Comparison of ENCODE assay signal across 9 cellular contexts in the genomic region with DNA sequence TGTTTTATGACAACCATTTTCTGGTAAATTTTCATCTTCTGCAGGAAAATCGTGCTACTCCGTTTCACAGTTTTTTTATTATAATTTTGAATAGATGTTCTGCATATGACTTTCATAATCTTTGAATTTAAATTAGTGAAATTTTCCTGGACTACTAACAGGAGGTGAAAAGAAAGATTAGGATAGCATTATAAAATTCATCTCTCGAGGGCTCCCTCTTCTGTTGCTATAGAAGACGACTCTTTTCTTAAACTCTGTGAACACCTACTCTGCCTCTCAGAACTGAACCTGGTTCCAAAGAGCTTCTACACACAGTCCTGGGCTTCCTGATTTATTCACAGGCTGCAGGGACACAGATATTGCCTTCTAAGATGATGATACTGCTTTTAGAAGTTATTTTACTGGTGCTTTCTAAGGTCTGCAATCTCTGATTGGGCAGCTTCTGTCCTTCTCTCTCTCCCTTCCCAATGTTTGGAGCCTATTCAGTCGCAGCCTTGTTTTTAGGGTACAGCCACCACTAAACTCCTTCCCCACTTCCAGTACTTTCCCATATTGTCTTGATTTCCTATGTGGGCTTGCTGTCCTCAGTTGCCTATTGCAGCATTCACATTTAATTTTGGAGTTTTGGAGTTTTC. TPM values are rescaled to one million over a fixed set of nuclear protein-coding genes. Genes with fewer than 3 reads are reported as not detected.
DNase-seq lines count a peak whose midpoint lies in the region; ATAC-seq and TF ChIP-seq lines count a peak whose summit lies in the region.
"Had no signal": no experiment of that assay in that cellular context is flagged by ENCODE, and none has a peak within 500 bp of the region (broad histone marks: within the 10 kb centered on the region; RNA-seq: fewer than 3 reads in every experiment).

No MANE protein-coding gene starts in this region.

- POLR2A ChIA-PET in HCT116 (lab: Charles Lee), result interaction anchor here (0.7 kb wide), 1 partner anchor 9 kb away, joined by 3 read pairs; no protein-coding TSS in a partner anchor

- RAD21 ChIA-PET in HCT116 (lab: Charles Lee; ENCODE audit: low non-redundant PET in 1 of 2, low total read pairs in 2 of 2, uncharacterized antibody in 2 of 2, unreplicated experiment in 2 of 2), result no interaction called here

- BruUV-seq in HCT116 (replicated peaks; lab: Mats Ljungman, UMichigan), result no TSS peak

- CTCF ChIA-PET in HCT116 (lab: Charles Lee), result interaction anchor here (1.0 to 1.3 kb wide), 3 partner anchors 8 to 347 kb away, joined by 3 to 5 read pairs (median 4); no protein-coding TSS in a partner anchor

- H3K4me3 ChIP-seq in HCT116 (replicated peaks in 1 of 2; ENCODE audit: low read depth in 1 of 2, low read length in 2 of 2) (no peak overlapping the region), esophagus squamous epithelium (no peak overlapping the region), testis (no peak overlapping the region)

- H3K4me1 ChIP-seq in HCT116 (ENCODE audit: control insufficient read depth in 1 of 2, insufficient read depth in 2 of 2, low read length in 2 of 2), result 0 out of 4 replicates have a peak, but pooled peaks cover 0 to 2% of the 10 kb centered on the region in 2 experiments
- H3K4me1 ChIP-seq in esophagus squamous epithelium, result peaks cover 0 to 3% (median 0%) of the 10 kb centered on the region in 3 donors
- no peaks in the 10 kb centered on the region for H3K4me1 ChIP-seq in testis

- no peak overlapping the region for H3K9ac ChIP-seq in HCT116 (ENCODE audit: low read length)

- 56 to 60% methylated on average over 5 of the region's 5 CpGs for WGBS in esophagus squamous epithelium, 2 donors
- WGBS in testis, 2 donors, result 59 to 65% methylated on average over 5 of the region's 5 CpGs

- no peak for TF ChIP-seq POLR2A in HCT116 (IDR thresholded peaks at IDR 0.05; ENCODE audit: borderline replicate concordance, extremely low read depth, insufficient read depth, insufficient read length)
- no peak for TF ChIP-seq POLR2A in esophagus squamous epithelium (IDR thresholded peaks at IDR 0.05)
- no peak for TF ChIP-seq POLR2A in testis (IDR thresholded peaks at IDR 0.05)

- DNase-seq in AML-193 (lab: John Stamatoyannopoulos, UW), result peak; percentile 23 to 25
- DNase-seq in HCT116 (ENCODE audit: low read depth, low spot score), result no peak
- peak; percentile 15 for DNase-seq in left kidney (ENCODE audit: low read depth, low spot score)
- DNase-seq in esophagus squamous epithelium (lab: John Stamatoyannopoulos, UW), result no peak
- no peak for DNase-seq in testis
- DNase-seq: activated T-cell treated with anti-CD3 and anti-CD28 coated beads, Interleukin-2, amount 50 U/mL, for 24 hours had no signal

- TF ChIP-seq RAD21 in HCT116 (IDR thresholded peaks at IDR 0.05; ENCODE audit: low read depth), result peak; percentile 35; the same call in 1 of the 2 replicates

- intact Hi-C loops in HCT116 (cut with micrococcal nuclease), result no loop called here
- intact Hi-C loops in esophagus squamous epithelium (cut with DNase I), result no loop called here
- intact Hi-C loops in testis (cut with DNase I; ENCODE audit: low total_unique reads), result no loop called here

- H3K9me3 ChIP-seq in HCT116 (ENCODE audit: control insufficient read depth in 1 of 2, insufficient read depth in 1 of 2, low read depth in 1 of 2, low read length in 2 of 2), result no peaks in the 10 kb centered on the region
- H3K9me3 ChIP-seq in esophagus squamous epithelium, result no peaks in the 10 kb centered on the region
- no peaks in the 10 kb centered on the region for H3K9me3 ChIP-seq in testis

- H3K9me2 ChIP-seq in HCT116 (ENCODE audit: insufficient read depth), result no peaks in the 10 kb centered on the region

- no peaks in the 10 kb centered on the region for H3K79me2 ChIP-seq in HCT116 (ENCODE audit: insufficient read depth, low read length)

- no peak overlapping the region for H3K27ac ChIP-seq in HCT116 (ENCODE audit: low read depth, low read length)
- no peak overlapping the region for H3K27ac ChIP-seq in VCaP
- no peak overlapping the region for H3K27ac ChIP-seq in esophagus squamous epithelium
- no peak overlapping the region for H3K27ac ChIP-seq in testis

- no peaks in the 10 kb centered on the region for H3K36me3 ChIP-seq in HCT116 (ENCODE audit: control insufficient read depth in 1 of 2, insufficient read depth in 2 of 2, low read length in 2 of 2)
- H3K36me3 ChIP-seq in esophagus squamous epithelium, result no peaks in the 10 kb centered on the region
- H3K36me3 ChIP-seq in testis (ENCODE audit: low read depth, missing control alignments), result no peaks in the 10 kb centered on the region

- H3K4me2 ChIP-seq in HCT116 (ENCODE audit: low read length), result no peak overlapping the region

- TF ChIP-seq CTCF in HCT116 (IDR thresholded peaks at IDR 0.05 in 2 of 3, conservative IDR thresholded peaks at IDR 0.05 in 1 of 3; ENCODE audit: borderline replicate concordance in 1 of 3, insufficient read depth in 1 of 3, low read depth in 2 of 3, low read length in 2 of 3), result peak in 2 of 3 experiments; percentile 24 to 43; a peak in 3 of 6 replicates
- TF ChIP-seq CTCF in VCaP (conservative IDR thresholded peaks at IDR 0.05), result peak; percentile 71
- TF ChIP-seq CTCF in esophagus squamous epithelium (IDR thresholded peaks at IDR 0.05), result peak in 1 of 6 experiments; percentile 19
- TF ChIP-seq CTCF in testis (IDR thresholded peaks at IDR 0.05), result peak in 1 of 3 experiments; percentile 15

- peak overlapping the region; percentile 22 for H2AFZ ChIP-seq in HCT116 (ENCODE audit: low read depth, low read length, poor library complexity, severe bottlenecking)

- H3K27me3 ChIP-seq in HCT116 (ENCODE audit: insufficient read depth, low read length) (no peaks in the 10 kb centered on the region), esophagus squamous epithelium (no peaks in the 10 kb centered on the region), testis (no peaks in the 10 kb centered on the region)

- H4K20me1 ChIP-seq in HCT116 (ENCODE audit: insufficient read depth), result no peaks in the 10 kb centered on the region

- ATAC-seq in HCT116 (peak; percentile 86), GM21390 (IDR thresholded peaks at IDR 0.05; ENCODE audit: unreplicated experiment) (no peak), GM19351 (IDR thresholded peaks at IDR 0.05; ENCODE audit: unreplicated experiment) (no peak)

TF ChIP-seq in HCT116, 20 proteins besides CTCF, POLR2A, EP300 and RAD21:
- TF ChIP-seq SIN3A (IDR thresholded peaks at IDR 0.05; ENCODE audit: low read depth) (no peak), EGR1 (IDR thresholded peaks at IDR 0.05; ENCODE audit: low read depth) (no peak)
TF ChIP-seq in HCT116: peak in this region for 0.

RNA-seq across cellular contexts. Expression of gene SAP30, which starts 10.1 kb away (rescaled TPM):
- 12.0 TPM for total RNA-seq in HCT116 (2021; ENCODE audit: unreplicated experiment)
- polyA plus RNA-seq in HCT116 (2012), result 13.5 and 14.3 TPM in 2 replicates
- total RNA-seq in esophagus squamous epithelium, result 10 to 100 TPM; 10.3 to 18.5 (median 13.2) TPM
- total RNA-seq in testis, result 10 to 100 TPM; 49.0 to 57.0 TPM
- 45.8 TPM for polyA plus RNA-seq in testis (ENCODE audit: insufficient read depth, low read depth, low replicate concordance)

RNA-seq across cellular contexts. Expression of gene HMGB2, which starts 26.5 kb away (rescaled TPM):
- total RNA-seq in HCT116 (2021; ENCODE audit: unreplicated experiment) (388 TPM), esophagus squamous epithelium (10 to 100 TPM; 27.3 to 83.6 (median 65.3) TPM), testis (100 to 1,000 TPM in 1 of 2 donors, 10 to 100 TPM in 1; 80.1 to 117 TPM)
- polyA plus RNA-seq in HCT116 (2012), result 314 and 411 TPM in 2 replicates
- polyA plus RNA-seq in testis (ENCODE audit: insufficient read depth, low read depth, low replicate concordance), result 235 TPM

RNA-seq across cellular contexts. Expression of gene SCRG1, which starts 38.2 kb away (rescaled TPM):
- total RNA-seq in HCT116 (2021; ENCODE audit: unreplicated experiment), result not detected
- polyA plus RNA-seq in HCT116 (2012), result 0.01 TPM in 1 of 2 replicates, not detected in the other
- under 1 TPM in 1 of 4 donors, not detected in 3; 0.08 TPM for total RNA-seq in esophagus squamous epithelium
- 10 to 100 TPM; 22.9 to 32.0 TPM for total RNA-seq in testis
- polyA plus RNA-seq in testis (ENCODE audit: insufficient read depth, low read depth, low replicate concordance), result 29.1 TPM

Comparison
In these comparisons a context has a peak if more than half of its experiments do, and no peak if none do; other contexts are left out.
1. DNase-seq: peak in AML-193 (2 of 2) and left kidney (single experiment); none in HCT116 (single experiment), esophagus squamous epithelium (single experiment) and testis (single experiment).
2. RNA of gene SCRG1, which starts 38.2 kb away (total RNA-seq): 22.9 to 32.0 TPM in testis; not detected in HCT116 (single experiment) and 0.08 TPM in esophagus squamous epithelium; every median in the first group is over 10 times any median in the second.